24 cellular contexts compared by ENCODE assay signal in genomic region chr4:24330198-24330972, GRCh38.
DNase-seq lines count a peak whose midpoint lies in the region; TF ChIP-seq lines count a peak whose summit lies in the region.
"Had no signal": no experiment of that assay in that cellular context is flagged by ENCODE, and none has a peak within 500 bp of the region (broad histone marks: within the 10 kb centered on the region; RNA-seq: fewer than 3 reads in every experiment).

No MANE protein-coding gene starts in this region.

- H3K4me3 ChIP-seq in breast epithelium (no peak overlapping the region), kidney epithelial cell (ENCODE audit: low read depth, low read length) (no peak overlapping the region)
- H3K4me3 ChIP-seq: esophagus squamous epithelium, GM12878, upper lobe of right lung had no signal

- H3K27ac Mint-ChIP-seq in MCF 10A (ENCODE audit: low read depth, unreplicated experiment): no peak overlapping the region
- H3K27ac Mint-ChIP-seq: natural killer cell treated with Interleukin-12 subunit alpha and Interleukin-12 subunit beta and Interleukin-15 and Interleukin-18, amount 100 ng/mL, for 72 hours had no signal

- H3K36me3 ChIP-seq in breast epithelium: no peaks in the 10 kb centered on the region
- no peaks in the 10 kb centered on the region for H3K36me3 ChIP-seq in kidney epithelial cell (ENCODE audit: control insufficient read depth, insufficient read depth, low read length)
- H3K36me3 ChIP-seq: esophagus squamous epithelium, upper lobe of right lung had no signal

- H3K27me3 ChIP-seq in breast epithelium: no peaks in the 10 kb centered on the region
- no peaks in the 10 kb centered on the region for H3K27me3 ChIP-seq in kidney epithelial cell (ENCODE audit: control insufficient read depth, insufficient read depth, low read length)
- H3K27me3 ChIP-seq: upper lobe of right lung had no signal

- POLR2A ChIA-PET in MCF 10A (lab: Yijun Ruan, JAX): interaction anchor here (0.7 kb wide), 1 partner anchor 9 kb away, joined by 3 read pairs; no protein-coding TSS in a partner anchor

- H3K4me1 ChIP-seq in breast epithelium: no peaks in the 10 kb centered on the region
- H3K4me1 ChIP-seq: esophagus squamous epithelium, upper lobe of right lung had no signal

- no TSS peak for BruUV-seq in MCF 10A (replicated peaks; lab: Mats Ljungman, UMichigan)

- H3K9me3 ChIP-seq in breast epithelium: no peaks in the 10 kb centered on the region
- H3K9me3 ChIP-seq: esophagus squamous epithelium, upper lobe of right lung had no signal

- H3K9me3 Mint-ChIP-seq in MCF 10A (ENCODE audit: unreplicated experiment): no peaks in the 10 kb centered on the region

- H3K4me3 Mint-ChIP-seq in MCF 10A (ENCODE audit: unreplicated experiment): no peak overlapping the region
- H3K4me3 Mint-ChIP-seq: natural killer cell treated with Interleukin-12 subunit alpha and Interleukin-12 subunit beta and Interleukin-15 and Interleukin-18, amount 100 ng/mL, for 72 hours had no signal

- no peak for TF ChIP-seq CTCF in MCF 10A (IDR thresholded peaks at IDR 0.05; ENCODE audit: unreplicated experiment)
- no peak for TF ChIP-seq CTCF in breast epithelium (IDR thresholded peaks at IDR 0.05)
- no peak for TF ChIP-seq CTCF in kidney epithelial cell (IDR thresholded peaks at IDR 0.05; ENCODE audit: insufficient read depth, low read length, poor library complexity, severe bottlenecking)

- H3K27me3 Mint-ChIP-seq in MCF 10A (ENCODE audit: insufficient read depth, unreplicated experiment): no peaks in the 10 kb centered on the region
- H3K27me3 Mint-ChIP-seq: natural killer cell treated with Interleukin-12 subunit alpha and Interleukin-12 subunit beta and Interleukin-15 and Interleukin-18, amount 100 ng/mL, for 72 hours had no signal

- intact Hi-C loops in MCF 10A (cut with micrococcal nuclease): no loop called here
- intact Hi-C loops in breast epithelium (cut with DNase I; ENCODE audit: low total_unique reads): loop anchor here (5.0 to 10.0 kb wide), 3 partner anchors 107 to 1696 kb away; no protein-coding TSS in a partner anchor

- H3K27ac ChIP-seq in breast epithelium: no peak overlapping the region
- H3K27ac ChIP-seq: 22Rv1, esophagus squamous epithelium, upper lobe of right lung had no signal

- CTCF ChIA-PET in MCF 10A (lab: Yijun Ruan, JAX): interaction anchor here (0.6 to 2.2 kb wide), 2 partner anchors 9 to 935 kb away, joined by 3 to 9 read pairs; no protein-coding TSS in a partner anchor

- no peaks in the 10 kb centered on the region for H3K36me3 Mint-ChIP-seq in MCF 10A (ENCODE audit: insufficient read depth, unreplicated experiment)
- H3K36me3 Mint-ChIP-seq: natural killer cell treated with Interleukin-12 subunit alpha and Interleukin-12 subunit beta and Interleukin-15 and Interleukin-18, amount 100 ng/mL, for 72 hours had no signal

- peaks cover 23% of the 10 kb centered on the region for H3K4me1 Mint-ChIP-seq in MCF 10A (ENCODE audit: insufficient read depth, unreplicated experiment)

- DNase-seq in MCF 10A (ENCODE audit: unreplicated experiment) (peak; percentile 80), breast epithelium (ENCODE audit: low spot score in 2 of 2) (no peak), astrocyte of the hippocampus (ENCODE audit: low read depth, low spot score) (peak; percentile 59), kidney epithelial cell (ENCODE audit: low read depth) (peak; percentile 14), stromal cell of bone marrow (ENCODE audit: low read depth) (peak; percentile 50), globus pallidus (ENCODE audit: low spot score) (no peak), Ammon's horn (ENCODE audit: low spot score) (no peak), HPDE6-E6E7 (ENCODE audit: extremely low spot score) (no peak)
- DNase-seq: activated CD4-positive, alpha-beta T cell treated with anti-CD3 and anti-CD28 coated beads for 4 hours; activated effector memory CD4-positive, alpha-beta T cell treated with Interleukin-2 at 50 U/mL for 16 hours; C1 segment of cervical spinal cord; esophagus squamous epithelium; GF-D8; hippocampal formation; KG1; mesenchymal stem cell; NCI-H1092 treated with DMSO at 0.1 percent for 48 hours; NCI-H510A treated with DMSO at 0.1 percent for 48 hours; stimulated activated CD4-positive, alpha-beta T cell treated with anti-CD3 and anti-CD28 coated beads, Interleukin-4, amount 100 ng/mL, for 24 hours; SW 1271; upper lobe of right lung had no signal

- TF ChIP-seq POLR2A in breast epithelium (IDR thresholded peaks at IDR 0.05): no peak

Comparison
In these comparisons a context has a peak if more than half of its experiments do, and no peak if none do; other contexts are left out.
1. DNase-seq: peak in MCF 10A (single experiment), astrocyte of the hippocampus (single experiment), kidney epithelial cell (single experiment) and stromal cell of bone marrow (single experiment); none in breast epithelium (0 of 2), globus pallidus (single experiment), Ammon's horn (single experiment) and HPDE6-E6E7 (single experiment).